In genomic region chr7:151745090-151745638, GRCh38 we compare ENCODE assay signal across 1 cellular context.
TF ChIP-seq lines count a peak whose summit lies in the region.

No MANE protein-coding gene starts in this region.

TF ChIP-seq in HepG2, 621 proteins besides CTCF, POLR2A, EP300 and RAD21 (continued from another document and continues in another):
- TF ChIP-seq, protein P1, sequence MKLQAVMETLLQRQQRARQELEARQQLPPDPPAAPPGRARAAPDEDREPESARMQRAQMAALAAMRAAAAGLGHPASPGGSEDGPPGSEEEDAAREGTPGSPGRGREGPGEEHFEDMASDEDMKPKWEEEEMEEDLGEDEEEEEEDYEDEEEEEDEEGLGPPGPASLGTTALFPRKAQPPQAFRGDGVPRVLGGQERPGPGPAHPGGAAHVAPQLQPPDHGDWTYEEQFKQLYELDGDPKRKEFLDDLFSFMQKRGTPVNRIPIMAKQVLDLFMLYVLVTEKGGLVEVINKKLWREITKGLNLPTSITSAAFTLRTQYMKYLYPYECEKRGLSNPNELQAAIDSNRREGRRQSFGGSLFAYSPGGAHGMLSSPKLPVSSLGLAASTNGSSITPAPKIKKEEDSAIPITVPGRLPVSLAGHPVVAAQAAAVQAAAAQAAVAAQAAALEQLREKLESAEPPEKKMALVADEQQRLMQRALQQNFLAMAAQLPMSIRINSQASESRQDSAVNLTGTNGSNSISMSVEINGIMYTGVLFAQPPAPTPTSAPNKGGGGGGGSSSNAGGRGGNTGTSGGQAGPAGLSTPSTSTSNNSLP (IDR thresholded peaks at IDR 0.05; ENCODE audit: low read depth, low read length), result no peak
- TF ChIP-seq PLSCR1 (CRISPR knock-in tag; IDR thresholded peaks at IDR 0.05; ENCODE audit: borderline replicate concordance) (no peak; the same call in 1 of the 2 replicates), NONO (IDR thresholded peaks at IDR 0.05) (no peak), NONO (CRISPR knock-in tag; conservative IDR thresholded peaks at IDR 0.05) (peak; percentile 97), ARID2 (CRISPR knock-in tag; IDR thresholded peaks at IDR 0.05; ENCODE audit: borderline replicate concordance) (peak; percentile 52; the same call in 1 of the 2 replicates), ATRX (CRISPR knock-in tag; IDR thresholded peaks at IDR 0.05; ENCODE audit: borderline replicate concordance) (no peak), ZNF569 (CRISPR knock-in tag; IDR thresholded peaks at IDR 0.05; ENCODE audit: borderline replicate concordance) (no peak), ZNF496 (CRISPR knock-in tag; IDR thresholded peaks at IDR 0.05; ENCODE audit: insufficient replicate concordance) (no peak), NR2F1 (CRISPR knock-in tag; IDR thresholded peaks at IDR 0.05) (peak; percentile 93 to 94), KLF13 (CRISPR knock-in tag; IDR thresholded peaks at IDR 0.05) (no peak), HOXD1 (CRISPR knock-in tag; IDR thresholded peaks at IDR 0.05) (peak; percentile 85), KDM3A (CRISPR knock-in tag; IDR thresholded peaks at IDR 0.05; ENCODE audit: low read depth) (peak; percentile 83), HNF4G (IDR thresholded peaks at IDR 0.05; ENCODE audit: borderline replicate concordance, low read depth, low read length) (peak; percentile 98), HNF4G (CRISPR knock-in tag; IDR thresholded peaks at IDR 0.05; ENCODE audit: borderline replicate concordance, low read depth) (peak; percentile 99), SMAD3 (CRISPR knock-in tag; IDR thresholded peaks at IDR 0.05) (peak; percentile 92), MAZ (IDR thresholded peaks at IDR 0.05; ENCODE audit: borderline replicate concordance, low read depth, low read length) (peak; percentile 15; the same call in 1 of the 2 replicates), MAZ (CRISPR knock-in tag; IDR thresholded peaks at IDR 0.05; ENCODE audit: low read depth) (peak; percentile 80), ZNF670 (CRISPR knock-in tag; IDR thresholded peaks at IDR 0.05; ENCODE audit: borderline replicate concordance) (peak; percentile 88; the same call in 1 of the 2 replicates), HCFC1 (IDR thresholded peaks at IDR 0.05; ENCODE audit: low read depth, low read length) (no peak), ZNF207 (IDR thresholded peaks at IDR 0.05; ENCODE audit: borderline replicate concordance) (no peak), BRD4 (CRISPR knock-in tag; IDR thresholded peaks at IDR 0.05) (no peak), ZNF280B (CRISPR knock-in tag; IDR thresholded peaks at IDR 0.05; ENCODE audit: borderline replicate concordance) (peak; percentile 76; the same call in 1 of the 2 replicates), ZNF557 (CRISPR knock-in tag; IDR thresholded peaks at IDR 0.05) (peak; percentile 78; the same call in 1 of the 2 replicates), PREB (CRISPR knock-in tag; IDR thresholded peaks at IDR 0.05) (no peak), ZNF577 (CRISPR knock-in tag; IDR thresholded peaks at IDR 0.05; ENCODE audit: borderline replicate concordance, low read depth) (no peak), ZBTB7A (CRISPR knock-in tag; IDR thresholded peaks at IDR 0.05) (peak; percentile 91), GTF3A (CRISPR knock-in tag; conservative IDR thresholded peaks at IDR 0.05) (no peak), DRAP1 (CRISPR knock-in tag; IDR thresholded peaks at IDR 0.05) (0 out of 2 replicates have a peak, but pooled peaks have one; percentile 33), ZNF350 (CRISPR knock-in tag; IDR thresholded peaks at IDR 0.05; ENCODE audit: borderline replicate concordance, low read depth) (peak; percentile 97), RBM22 (optimal IDR thresholded peaks at IDR 0.05; ENCODE audit: low read length) (no peak), ZKSCAN8 (CRISPR knock-in tag; IDR thresholded peaks at IDR 0.05; ENCODE audit: borderline replicate concordance) (peak; percentile 68; the same call in 1 of the 2 replicates), NFE2L2 (IDR thresholded peaks at IDR 0.05; ENCODE audit: low read length) (peak; percentile 6; the same call in 1 of the 2 replicates), MLLT10 (CRISPR knock-in tag; IDR thresholded peaks at IDR 0.05) (no peak), ZNF512 (CRISPR knock-in tag; IDR thresholded peaks at IDR 0.05) (0 out of 2 replicates have a peak, but pooled peaks have one; percentile 23)
- TF ChIP-seq, protein P2, sequence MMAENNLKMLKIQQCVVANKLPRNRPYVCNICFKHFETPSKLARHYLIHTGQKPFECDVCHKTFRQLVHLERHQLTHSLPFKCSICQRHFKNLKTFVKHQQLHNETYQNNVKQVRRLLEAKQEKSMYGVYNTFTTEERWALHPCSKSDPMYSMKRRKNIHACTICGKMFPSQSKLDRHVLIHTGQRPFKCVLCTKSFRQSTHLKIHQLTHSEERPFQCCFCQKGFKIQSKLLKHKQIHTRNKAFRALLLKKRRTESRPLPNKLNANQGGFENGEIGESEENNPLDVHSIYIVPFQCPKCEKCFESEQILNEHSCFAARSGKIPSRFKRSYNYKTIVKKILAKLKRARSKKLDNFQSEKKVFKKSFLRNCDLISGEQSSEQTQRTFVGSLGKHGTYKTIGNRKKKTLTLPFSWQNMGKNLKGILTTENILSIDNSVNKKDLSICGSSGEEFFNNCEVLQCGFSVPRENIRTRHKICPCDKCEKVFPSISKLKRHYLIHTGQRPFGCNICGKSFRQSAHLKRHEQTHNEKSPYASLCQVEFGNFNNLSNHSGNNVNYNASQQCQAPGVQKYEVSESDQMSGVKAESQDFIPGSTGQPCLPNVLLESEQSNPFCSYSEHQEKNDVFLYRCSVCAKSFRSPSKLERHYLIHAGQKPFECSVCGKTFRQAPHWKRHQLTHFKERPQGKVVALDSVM (CRISPR knock-in tag; IDR thresholded peaks at IDR 0.05), result no peak
- TF ChIP-seq, protein P3, sequence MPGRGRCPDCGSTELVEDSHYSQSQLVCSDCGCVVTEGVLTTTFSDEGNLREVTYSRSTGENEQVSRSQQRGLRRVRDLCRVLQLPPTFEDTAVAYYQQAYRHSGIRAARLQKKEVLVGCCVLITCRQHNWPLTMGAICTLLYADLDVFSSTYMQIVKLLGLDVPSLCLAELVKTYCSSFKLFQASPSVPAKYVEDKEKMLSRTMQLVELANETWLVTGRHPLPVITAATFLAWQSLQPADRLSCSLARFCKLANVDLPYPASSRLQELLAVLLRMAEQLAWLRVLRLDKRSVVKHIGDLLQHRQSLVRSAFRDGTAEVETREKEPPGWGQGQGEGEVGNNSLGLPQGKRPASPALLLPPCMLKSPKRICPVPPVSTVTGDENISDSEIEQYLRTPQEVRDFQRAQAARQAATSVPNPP (CRISPR knock-in tag; IDR thresholded peaks at IDR 0.05), result peak; percentile 97
- TF ChIP-seq, protein P4, sequence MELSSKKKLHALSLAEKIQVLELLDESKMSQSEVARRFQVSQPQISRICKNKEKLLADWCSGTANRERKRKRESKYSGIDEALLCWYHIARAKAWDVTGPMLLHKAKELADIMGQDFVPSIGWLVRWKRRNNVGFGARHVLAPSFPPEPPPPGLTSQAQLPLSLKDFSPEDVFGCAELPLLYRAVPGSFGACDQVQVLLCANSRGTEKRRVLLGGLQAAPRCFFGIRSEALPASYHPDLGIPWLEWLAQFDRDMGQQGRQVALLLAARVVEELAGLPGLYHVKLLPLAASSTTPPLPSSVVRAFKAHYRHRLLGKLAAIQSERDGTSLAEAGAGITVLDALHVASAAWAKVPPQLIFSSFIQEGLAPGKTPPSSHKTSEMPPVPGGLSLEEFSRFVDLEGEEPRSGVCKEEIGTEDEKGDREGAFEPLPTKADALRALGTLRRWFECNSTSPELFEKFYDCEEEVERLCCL (CRISPR knock-in tag; IDR thresholded peaks at IDR 0.05; ENCODE audit: borderline replicate concordance), result no peak
- TF ChIP-seq, protein P5, sequence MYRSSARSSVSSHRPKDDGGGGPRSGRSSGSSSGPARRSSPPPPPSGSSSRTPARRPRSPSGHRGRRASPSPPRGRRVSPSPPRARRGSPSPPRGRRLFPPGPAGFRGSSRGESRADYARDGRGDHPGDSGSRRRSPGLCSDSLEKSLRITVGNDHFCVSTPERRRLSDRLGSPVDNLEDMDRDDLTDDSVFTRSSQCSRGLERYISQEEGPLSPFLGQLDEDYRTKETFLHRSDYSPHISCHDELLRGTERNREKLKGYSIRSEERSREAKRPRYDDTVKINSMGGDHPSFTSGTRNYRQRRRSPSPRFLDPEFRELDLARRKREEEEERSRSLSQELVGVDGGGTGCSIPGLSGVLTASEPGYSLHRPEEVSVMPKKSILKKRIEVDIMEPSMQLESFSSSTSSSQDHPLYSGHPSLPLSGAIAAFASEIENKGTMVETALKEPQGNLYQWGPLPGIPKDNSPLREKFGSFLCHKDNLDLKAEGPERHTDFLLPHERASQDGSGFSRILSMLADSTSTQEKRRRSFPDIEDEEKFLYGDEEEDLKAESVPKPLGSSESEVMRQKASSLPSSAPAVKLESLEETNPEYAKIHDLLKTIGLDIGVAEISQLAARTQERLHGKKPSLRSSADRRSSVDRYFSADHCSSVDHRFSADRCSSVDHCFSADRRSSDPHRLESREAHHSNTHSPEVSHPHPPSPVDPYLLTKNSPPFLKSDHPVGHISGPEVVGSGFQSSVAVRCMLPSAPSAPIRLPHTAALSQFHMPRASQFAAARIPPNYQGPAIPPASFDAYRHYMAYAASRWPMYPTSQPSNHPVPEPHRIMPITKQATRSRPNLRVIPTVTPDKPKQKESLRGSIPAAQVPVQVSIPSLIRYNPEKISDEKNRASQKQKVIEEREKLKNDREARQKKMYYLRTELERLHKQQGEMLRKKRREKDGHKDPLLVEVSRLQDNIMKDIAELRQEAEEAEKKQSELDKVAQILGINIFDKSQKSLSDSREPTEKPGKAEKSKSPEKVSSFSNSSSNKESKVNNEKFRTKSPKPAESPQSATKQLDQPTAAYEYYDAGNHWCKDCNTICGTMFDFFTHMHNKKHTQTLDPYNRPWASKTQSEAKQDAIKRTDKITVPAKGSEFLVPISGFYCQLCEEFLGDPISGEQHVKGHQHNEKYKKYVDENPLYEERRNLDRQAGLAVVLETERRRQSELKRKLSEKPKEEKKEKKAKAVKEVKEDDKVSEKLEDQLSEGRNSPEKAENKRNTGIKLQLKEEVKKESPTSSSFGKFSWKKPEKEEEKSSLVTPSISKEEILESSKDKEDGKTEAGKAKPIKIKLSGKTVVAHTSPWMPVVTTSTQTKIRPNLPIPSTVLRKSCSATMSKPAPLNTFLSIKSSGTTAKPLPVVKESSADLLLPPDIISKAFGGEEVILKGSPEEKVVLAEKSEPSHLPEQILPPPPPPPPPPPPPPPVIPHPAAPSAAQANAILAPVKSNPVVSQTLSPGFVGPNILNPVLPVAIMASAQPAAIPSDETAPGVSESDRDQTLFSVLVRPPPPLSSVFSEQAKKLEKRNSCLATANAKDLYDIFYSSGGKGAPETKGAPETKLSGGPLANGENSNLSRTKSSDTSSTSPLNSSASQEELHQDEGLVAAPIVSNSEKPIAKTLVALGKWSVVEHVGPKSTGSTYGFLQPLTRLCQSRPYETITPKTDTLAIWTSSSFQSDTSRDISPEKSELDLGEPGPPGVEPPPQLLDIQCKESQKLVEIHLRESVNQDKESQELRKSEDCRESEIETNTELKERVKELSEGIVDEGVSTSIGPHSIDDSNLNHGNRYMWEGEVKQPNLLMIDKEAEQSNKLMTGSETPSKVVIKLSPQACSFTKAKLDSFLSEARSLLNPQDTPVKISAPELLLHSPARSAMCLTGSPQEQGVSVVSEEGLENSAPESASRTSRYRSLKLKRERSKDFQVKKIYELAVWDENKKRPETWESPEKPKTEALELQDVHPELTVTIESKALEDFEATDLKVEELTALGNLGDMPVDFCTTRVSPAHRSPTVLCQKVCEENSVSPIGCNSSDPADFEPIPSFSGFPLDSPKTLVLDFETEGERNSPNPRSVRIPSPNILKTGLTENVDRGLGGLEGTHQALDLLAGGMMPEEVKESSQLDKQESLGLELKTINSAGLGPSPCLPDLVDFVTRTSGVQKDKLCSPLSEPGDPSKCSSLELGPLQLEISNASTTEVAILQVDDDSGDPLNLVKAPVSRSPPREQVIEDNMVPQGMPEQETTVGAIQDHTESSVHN (CRISPR knock-in tag; IDR thresholded peaks at IDR 0.05), result peak; percentile 76; the same call in 1 of the 2 replicates
